ENCODE assay signal across 15 cellular contexts in the genomic region with DNA sequence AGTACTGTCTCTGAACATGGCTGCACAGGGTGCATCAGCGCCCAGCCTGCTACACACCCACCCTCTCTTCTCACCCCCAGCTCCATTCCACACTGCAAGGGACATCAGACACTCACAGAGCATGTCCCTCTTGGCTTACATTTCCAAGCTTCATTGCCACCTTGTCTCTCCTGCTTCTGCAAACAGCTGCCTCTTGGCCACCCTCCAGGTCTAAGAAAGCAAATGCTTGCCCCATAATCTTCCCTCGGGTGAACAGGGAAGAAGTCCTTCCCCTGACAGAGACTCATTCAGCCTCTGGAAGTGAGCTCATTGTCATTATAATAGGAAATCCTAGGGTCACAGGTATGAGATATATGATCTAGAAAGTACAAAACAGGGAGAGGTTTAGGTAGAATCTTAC.
"Had no signal": no experiment of that assay in that cellular context is flagged by ENCODE, and none has a peak within 500 bp of the region (broad histone marks: within the 10 kb centered on the region; RNA-seq: fewer than 3 reads in every experiment).

No MANE protein-coding gene starts in this region.

- H3K27ac Mint-ChIP-seq: activated CD4-positive, alpha-beta T cell treated with anti-CD3 and anti-CD28 coated beads for 36 hours; activated naive CD8-positive, alpha-beta T cell; nephron had no signal

- H3K9me3 Mint-ChIP-seq: nephron had no signal

- H3K27me3 Mint-ChIP-seq: activated CD4-positive, alpha-beta T cell treated with anti-CD3 and anti-CD28 coated beads for 36 hours; activated naive CD8-positive, alpha-beta T cell had no signal

- H3K36me3 Mint-ChIP-seq: activated naive CD8-positive, alpha-beta T cell had no signal

- H3K4me1 Mint-ChIP-seq: activated CD4-positive, alpha-beta T cell treated with anti-CD3 and anti-CD28 coated beads for 36 hours; nephron had no signal

- ATAC-seq: activated CD4-positive, alpha-beta T cell treated with anti-CD3 and anti-CD28 coated beads for 36 hours; esophagus mucosa; gastrocnemius medialis; heart right ventricle; left lung had no signal

- DNase-seq: activated CD4-positive, alpha-beta T cell treated with anti-CD3 and anti-CD28 coated beads for 36 hours; activated CD4-positive, alpha-beta T cell treated with anti-CD3 and anti-CD28 coated beads, Interleukin-2, amount 50 U/mL, for 48 hours; cerebellar nuclear complex; effector CD8-positive, alpha-beta T cell; gastrocnemius medialis; heart right ventricle; left lung; midbrain; nucleus accumbens; sigmoid colon; stimulated activated naive CD4-positive, alpha-beta T cell treated with Interleukin-2 at 50 U/mL for 16 hours; tibial artery had no signal

- H3K4me3 Mint-ChIP-seq: activated CD4-positive, alpha-beta T cell treated with anti-CD3 and anti-CD28 coated beads for 36 hours; activated naive CD8-positive, alpha-beta T cell; nephron had no signal
